In genomic region chr14:74712499-74713394, GRCh38 we compare ENCODE assay signal across 8 cellular contexts. TPM values are rescaled to one million over a fixed set of nuclear protein-coding genes. Genes with fewer than 3 reads are reported as not detected.
DNase-seq lines count a peak whose midpoint lies in the region; ATAC-seq and TF ChIP-seq lines count a peak whose summit lies in the region.

Gene AREL1 (minus strand): TSS chr14:74713080. CDS start chr14:74685615, 27,465 bp downstream.
Gene FCF1 (plus strand): TSS chr14:74713144. CDS start chr14:74713198, 54 bp downstream.

- peak; percentile 23 to 79 for TF ChIP-seq POLR2A in heart left ventricle (IDR thresholded peaks at IDR 0.05)
- TF ChIP-seq POLR2A in vagina (IDR thresholded peaks at IDR 0.05): no peak

- H3K36me3 ChIP-seq in GM06990 (ENCODE audit: control insufficient read depth, insufficient read depth, low read length): no peaks in the 10 kb centered on the region
- peaks cover 28% of the 10 kb centered on the region for H3K36me3 ChIP-seq in PC-9 (ENCODE audit: low read depth)
- peaks cover 0 to 33% (median 31%) of the 10 kb centered on the region in 9 donors for H3K36me3 ChIP-seq in heart left ventricle
- peaks cover 0 to 32% of the 10 kb centered on the region in 2 donors for H3K36me3 ChIP-seq in psoas muscle (ENCODE audit: insufficient read depth in 1 of 2, low read depth in 1 of 2)
- peaks cover 0 to 15% of the 10 kb centered on the region in 2 donors for H3K36me3 ChIP-seq in vagina

- ATAC-seq in heart left ventricle (peak; percentile 95 to 99 (median 99)), psoas muscle (peak; percentile 98 to 100 (median 99))

- peak within 1 kb of the TSS; percentile 91 for H2AFZ ChIP-seq in PC-9

- intact Hi-C loops in PC-9 (cut with micrococcal nuclease; ENCODE audit: unreplicated experiment): loop anchor here (1.0 to 2.0 kb wide), 4 partner anchors 40 to 103 kb away; partner anchors contain the start of gene YLPM1
- intact Hi-C loops in heart left ventricle (cut with DNase I): loop anchor here in 5 of 10 donors (2.0 to 10.0 kb wide), 3 partner anchors 52 to 104 kb away; partner anchors contain the start of genes LTBP2 (in 3 of the 5) and YLPM1 (in 3 of the 5)
- intact Hi-C loops in psoas muscle (cut with DNase I): loop anchor here in 1 of 2 donors (5.0 kb wide), 3 partner anchors 50 to 100 kb away; partner anchors contain the start of genes LTBP2 and YLPM1
- intact Hi-C loops in vagina (cut with DNase I): loop anchor here (5.0 kb wide), 1 partner anchor 100 kb away; the partner anchor contains the start of gene LTBP2

- H3K4me3 Mint-ChIP-seq in HFFc6: peak within 1 kb of the TSS; percentile 99
- peak within 1 kb of the TSS; percentile 95 for H3K4me3 Mint-ChIP-seq in activated naive CD8-positive, alpha-beta T cell

- no peaks in the 10 kb centered on the region for H3K9me3 Mint-ChIP-seq in HFFc6
- no peaks in the 10 kb centered on the region for H3K9me3 Mint-ChIP-seq in activated naive CD8-positive, alpha-beta T cell (ENCODE audit: low read depth)

- TSS peak; percentile 73 for BruUV-seq in PC-9 (replicated peaks; lab: Mats Ljungman, UMichigan)

- H3K36me3 Mint-ChIP-seq in HFFc6 (ENCODE audit: low read depth): peaks cover 28% of the 10 kb centered on the region
- peaks cover 2% of the 10 kb centered on the region for H3K36me3 Mint-ChIP-seq in activated naive CD8-positive, alpha-beta T cell

- POLR2A ChIA-PET in PC-9 (lab: Charles Lee; ENCODE audit: unreplicated experiment): interaction anchor here (0.6 kb wide), 3 partner anchors 42 to 411 kb away, joined by 3 to 11 read pairs (median 9); no protein-coding TSS in a partner anchor

- H3K27me3 Mint-ChIP-seq in HFFc6 (ENCODE audit: insufficient read depth): no peaks in the 10 kb centered on the region; the same call in 1 of the 2 replicates
- no peaks in the 10 kb centered on the region for H3K27me3 Mint-ChIP-seq in activated naive CD8-positive, alpha-beta T cell

- H3K4me2 ChIP-seq in PC-9: peak within 1 kb of the TSS; percentile 89

- H3K27me3 ChIP-seq in GM06990 (replicated peaks; ENCODE audit: control insufficient read depth, insufficient read depth, low read length): no peaks in the 10 kb centered on the region
- no peaks in the 10 kb centered on the region for H3K27me3 ChIP-seq in PC-9 (ENCODE audit: insufficient read depth, low read depth)
- no peaks in the 10 kb centered on the region for H3K27me3 ChIP-seq in heart left ventricle
- H3K27me3 ChIP-seq in psoas muscle (ENCODE audit: insufficient read depth in 3 of 3, low read length in 2 of 3): no peaks in the 10 kb centered on the region
- no peaks in the 10 kb centered on the region for H3K27me3 ChIP-seq in vagina

- H3K4me3 ChIP-seq in GM06990 (replicated peaks; ENCODE audit: low read depth, low read length) (peak within 1 kb of the TSS; percentile 90), PC-9 (peak within 1 kb of the TSS; percentile 67), heart left ventricle (peak within 1 kb of the TSS; percentile 63 to 95 (median 80)), psoas muscle (peak within 1 kb of the TSS; percentile 79), vagina (peak within 1 kb of the TSS; percentile 51 to 67)

- no peak for TF ChIP-seq CTCF in GM06990 (IDR thresholded peaks at IDR 0.05; ENCODE audit: insufficient read depth, low read length, poor library complexity, severe bottlenecking)
- TF ChIP-seq CTCF in HFFc6 (IDR thresholded peaks at IDR 0.05): no peak
- no peak for TF ChIP-seq CTCF in PC-9 (conservative IDR thresholded peaks at IDR 0.05)
- no peak for TF ChIP-seq CTCF in heart left ventricle (IDR thresholded peaks at IDR 0.05)
- no peak for TF ChIP-seq CTCF in psoas muscle (IDR thresholded peaks at IDR 0.05)
- no peak for TF ChIP-seq CTCF in vagina (IDR thresholded peaks at IDR 0.05)

- CTCF ChIA-PET in PC-9 (lab: Charles Lee): interaction anchor here (0.7 to 2.7 kb wide), 2 partner anchors 103 to 185 kb away, joined by 3 to 14 read pairs; no protein-coding TSS in a partner anchor

- peaks cover 27% of the 10 kb centered on the region for H4K20me1 ChIP-seq in PC-9 (ENCODE audit: insufficient read depth)

- peaks cover 49% of the 10 kb centered on the region for H3K4me1 Mint-ChIP-seq in HFFc6 (ENCODE audit: low read depth)
- H3K4me1 Mint-ChIP-seq in activated naive CD8-positive, alpha-beta T cell (ENCODE audit: low read depth): peaks cover 61% of the 10 kb centered on the region

- DNase-seq in GM06990 (ENCODE audit: extremely low read depth, insufficient read length) (peak; percentile 61), HFFc6 (peak; percentile 80), PC-9 (peak; percentile 86 to 92), heart left ventricle (peak; percentile 78 to 86 (median 83)), psoas muscle (peak; percentile 78 to 86), vagina (ENCODE audit: extremely low spot score in 2 of 2) (peak; percentile 86 to 96), NCI-H1436 treated with DMSO at 0.1 percent for 48 hours (lab: John Stamatoyannopoulos, UW) (no peak)

- H3K9me3 ChIP-seq in PC-9 (ENCODE audit: insufficient read depth, low read depth): no peaks in the 10 kb centered on the region; the same call in 1 of the 2 replicates
- H3K9me3 ChIP-seq in heart left ventricle: no peaks in the 10 kb centered on the region
- no peaks in the 10 kb centered on the region for H3K9me3 ChIP-seq in psoas muscle
- H3K9me3 ChIP-seq in vagina: no peaks in the 10 kb centered on the region

- WGBS in heart left ventricle, 4 donors: 0% methylated on average over 23 to 31 of the region's 31 CpGs
- WGBS in psoas muscle, 3 donors: 0 to 1% (median 1%) methylated on average over 31 of the region's 31 CpGs

- no peaks in the 10 kb centered on the region for H3K9me2 ChIP-seq in PC-9 (ENCODE audit: insufficient read depth)

- peak within 1 kb of the TSS; percentile 27; the same call in 1 of the 2 replicates for H3K27ac ChIP-seq in PC-9
- H3K27ac ChIP-seq in heart left ventricle: peak within 1 kb of the TSS; percentile 59 to 88 (median 78)
- peak within 1 kb of the TSS; percentile 73 for H3K27ac ChIP-seq in psoas muscle
- peak within 1 kb of the TSS; percentile 71 for H3K27ac ChIP-seq in vagina

- peaks cover 72% of the 10 kb centered on the region for H3K79me2 ChIP-seq in PC-9 (ENCODE audit: low read depth)

- H3F3A ChIP-seq in PC-9 (ENCODE audit: insufficient read depth, low read depth): peaks cover 32% of the 10 kb centered on the region

- peak within 1 kb of the TSS; percentile 97 for H3K27ac Mint-ChIP-seq in HFFc6
- peak within 1 kb of the TSS; percentile 94 for H3K27ac Mint-ChIP-seq in activated naive CD8-positive, alpha-beta T cell

- H3K4me1 ChIP-seq in PC-9 (replicated peaks; ENCODE audit: insufficient read depth) (peaks cover 21% of the 10 kb centered on the region), heart left ventricle (peaks cover 0 to 44% (median 28%) of the 10 kb centered on the region in 12 donors), psoas muscle (peaks cover 40% of the 10 kb centered on the region), vagina (peaks cover 35% of the 10 kb centered on the region)

RNA-seq across cellular contexts. Expression of gene AREL1, which starts in this region (rescaled TPM):
- total RNA-seq in HFFc6 (2021; fragmentation: NEBNext Ultra II Directional; extraction: Animal tissue kit (Norgen Biotek cat#: 25700)): 10 to 100 TPM; 36.7 to 42.3 (median 40.6) TPM
- total RNA-seq in PC-9 (2021) (98.4 and 108 TPM in 2 replicates), heart left ventricle (10 to 100 TPM; 17.1 to 30.9 (median 22.4) TPM), psoas muscle (10 to 100 TPM; 15.0 to 24.6 (median 18.7) TPM), vagina (32.7 TPM)
- polyA plus RNA-seq in heart left ventricle (10 to 100 TPM in 1 of 2 donors, 1 to 10 TPM in 1; 7.8 to 17.8 TPM), psoas muscle (10 to 100 TPM in 2 of 3 donors, 1 to 10 TPM in 1; 8.5 to 21.5 (median 13.1) TPM)

RNA-seq across cellular contexts. Expression of gene FCF1, which starts in this region (rescaled TPM):
- 10 to 100 TPM; 69.7 to 87.4 (median 79.6) TPM for total RNA-seq in HFFc6 (2021; fragmentation: NEBNext Ultra II Directional; extraction: Animal tissue kit (Norgen Biotek cat#: 25700))
- total RNA-seq in PC-9 (2021) (175 and 191 TPM in 2 replicates), heart left ventricle (10 to 100 TPM; 12.3 to 44.6 (median 36.7) TPM), psoas muscle (10 to 100 TPM; 22.9 to 33.5 (median 29.1) TPM), vagina (11.0 TPM)
- polyA plus RNA-seq in heart left ventricle (10 to 100 TPM in 1 of 2 donors, 1 to 10 TPM in 1; 4.3 to 46.2 TPM), psoas muscle (10 to 100 TPM; 11.0 to 57.4 (median 33.3) TPM)

Comparison
In these comparisons a context has a peak if more than half of its experiments do, and no peak if none do; other contexts are left out.
1. H3K27ac ChIP-seq: peak in every context shown above with its lines; median percentile 78 in heart left ventricle; 73 in psoas muscle; 71 in vagina; 27 in PC-9.
2. POLR2A ChIP-seq: peak in heart left ventricle (2 of 2); none in vagina (0 of 2).
3. Peak in every context shown above with its lines, with median percentiles within 50 percentile points of each other: H3K4me3 ChIP-seq.